8 cellular contexts compared by ENCODE assay signal in the genomic region with DNA sequence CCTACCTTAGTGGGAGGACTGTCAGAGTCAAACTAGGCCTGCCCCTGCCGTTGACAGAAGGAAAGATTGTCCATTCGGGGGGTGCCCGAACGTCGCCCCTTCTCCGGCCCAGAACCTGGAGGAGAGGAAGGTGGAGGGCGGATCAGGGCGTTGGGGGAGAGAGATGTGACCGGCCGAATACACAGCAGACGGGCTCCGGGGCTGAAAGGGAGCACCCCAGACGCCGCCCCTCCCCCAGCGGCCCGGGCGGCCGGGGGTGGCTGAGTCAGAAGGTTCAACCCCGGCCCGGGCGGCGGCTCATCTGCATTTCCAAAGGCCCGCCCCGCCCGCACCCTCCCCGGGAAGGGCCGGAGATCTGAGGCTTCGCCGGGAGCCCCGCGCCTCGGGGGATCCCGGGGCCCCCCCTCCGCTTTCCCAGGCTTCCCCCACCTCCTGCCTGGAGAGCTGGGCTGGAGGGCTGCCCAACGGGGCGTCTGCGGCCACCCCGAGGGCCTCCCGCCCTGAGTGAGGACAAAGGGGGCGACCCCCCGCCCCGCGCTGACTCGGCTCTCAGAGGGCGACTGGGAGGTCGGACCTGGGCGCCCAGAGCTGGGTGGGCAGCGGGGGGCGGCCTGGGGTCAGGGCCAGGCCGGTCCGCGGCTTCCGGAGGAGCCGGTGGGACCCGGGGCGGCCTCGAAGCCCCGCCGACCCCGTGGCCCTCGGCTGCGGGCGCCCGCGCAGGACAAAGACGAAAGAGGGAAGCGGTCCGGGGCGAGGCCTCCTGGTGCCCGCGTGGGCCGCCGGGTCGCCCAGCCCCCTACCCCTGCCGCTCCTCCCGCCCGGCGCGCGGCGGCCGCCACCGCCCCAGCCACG. TPM values are rescaled to one million over a fixed set of nuclear protein-coding genes. Genes with fewer than 3 reads are reported as not detected.
DNase-seq lines count a peak whose midpoint lies in the region; ATAC-seq and TF ChIP-seq lines count a peak whose summit lies in the region.

No MANE protein-coding gene starts in this region.

- H3K4me3 ChIP-seq in SJSA1 = peak overlapping the region; percentile 53
- H3K4me3 ChIP-seq in upper lobe of left lung = peak overlapping the region; percentile 23 to 85 (median 72)

- H3K9me3 ChIP-seq in SJSA1 (replicated peaks) (no peaks in the 10 kb centered on the region), upper lobe of left lung (no peaks in the 10 kb centered on the region)

- H3K27ac ChIP-seq in SJSA1 (peak overlapping the region; percentile 99), upper lobe of left lung (peak overlapping the region; percentile 96 to 100 (median 98))

- H3K27me3 Mint-ChIP-seq in activated naive CD8-positive, alpha-beta T cell treated with anti-CD3 and anti-CD28 coated beads for 36 hours = no peaks in the 10 kb centered on the region
- H3K27me3 Mint-ChIP-seq in glutamatergic neuron (ENCODE audit: unreplicated experiment) = peaks cover 49% of the 10 kb centered on the region

- H3K36me3 ChIP-seq in SJSA1 = peaks cover 42% of the 10 kb centered on the region
- peaks cover 0 to 13% (median 11%) of the 10 kb centered on the region in 4 donors for H3K36me3 ChIP-seq in upper lobe of left lung

- TF ChIP-seq RAD21 in Ishikawa (IDR thresholded peaks at IDR 0.05; ENCODE audit: low read depth) = no peak

- peak; percentile 35 to 52 for DNase-seq in NCI-H524 (lab: John Stamatoyannopoulos, UW)
- no peak for DNase-seq in NCI-H524 treated with DMSO at 0.1 percent for 48 hours (lab: John Stamatoyannopoulos, UW)
- DNase-seq in SJSA1 (ENCODE audit: low read depth in 1 of 2, low spot score in 2 of 2) = peak; percentile 93 to 95
- DNase-seq in activated naive CD8-positive, alpha-beta T cell treated with anti-CD3 and anti-CD28 coated beads for 36 hours = peak; percentile 88
- DNase-seq in glutamatergic neuron = peak; percentile 89
- peak; percentile 58 for DNase-seq in occipital lobe (lab: John Stamatoyannopoulos, UW)
- DNase-seq in upper lobe of left lung = peak; percentile 93 to 97

- H3K27me3 ChIP-seq in SJSA1 (replicated peaks) = no peaks in the 10 kb centered on the region
- no peaks in the 10 kb centered on the region for H3K27me3 ChIP-seq in upper lobe of left lung

- WGBS in upper lobe of left lung, 2 donors = 0 to 1% methylated on average over 9 to 16 of the region's 84 CpGs

- TF ChIP-seq EP300 in Ishikawa (IDR thresholded peaks at IDR 0.05; ENCODE audit: borderline replicate concordance) = 0 out of 2 replicates have a peak, but pooled peaks have one; percentile 20
- no peak for TF ChIP-seq EP300 in upper lobe of left lung (IDR thresholded peaks at IDR 0.05)

- H3K27ac Mint-ChIP-seq in activated naive CD8-positive, alpha-beta T cell treated with anti-CD3 and anti-CD28 coated beads for 36 hours = peak overlapping the region; percentile 92
- H3K27ac Mint-ChIP-seq in glutamatergic neuron (ENCODE audit: unreplicated experiment) = peak overlapping the region; percentile 98

- peak overlapping the region; percentile 86 for H3K4me3 Mint-ChIP-seq in activated naive CD8-positive, alpha-beta T cell treated with anti-CD3 and anti-CD28 coated beads for 36 hours
- H3K4me3 Mint-ChIP-seq in glutamatergic neuron (ENCODE audit: unreplicated experiment) = peak overlapping the region; percentile 91

- TF ChIP-seq CTCF in glutamatergic neuron (IDR thresholded peaks at IDR 0.05; ENCODE audit: partially characterized antibody, unreplicated experiment) (peak; percentile 25), upper lobe of left lung (IDR thresholded peaks at IDR 0.05) (no peak)

- TF ChIP-seq POLR2A in upper lobe of left lung (IDR thresholded peaks at IDR 0.05) = peak; percentile 35 to 89 (median 81)

- H3K4me1 ChIP-seq in SJSA1 (replicated peaks) (peaks cover 49% of the 10 kb centered on the region), upper lobe of left lung (peaks cover 42 to 49% (median 44%) of the 10 kb centered on the region in 4 donors)

- no peaks in the 10 kb centered on the region for H3K9me3 Mint-ChIP-seq in activated naive CD8-positive, alpha-beta T cell treated with anti-CD3 and anti-CD28 coated beads for 36 hours
- peaks cover 49% of the 10 kb centered on the region for H3K9me3 Mint-ChIP-seq in glutamatergic neuron (ENCODE audit: unreplicated experiment)

- peaks cover 20% of the 10 kb centered on the region for H3K36me3 Mint-ChIP-seq in activated naive CD8-positive, alpha-beta T cell treated with anti-CD3 and anti-CD28 coated beads for 36 hours
- peaks cover 9% of the 10 kb centered on the region for H3K36me3 Mint-ChIP-seq in glutamatergic neuron (ENCODE audit: unreplicated experiment)

- peak; percentile 69 to 82 for ATAC-seq in upper lobe of left lung (ENCODE audit: low FRiP score in 2 of 2)

- peaks cover 35% of the 10 kb centered on the region for H3K4me1 Mint-ChIP-seq in activated naive CD8-positive, alpha-beta T cell treated with anti-CD3 and anti-CD28 coated beads for 36 hours
- H3K4me1 Mint-ChIP-seq in glutamatergic neuron (ENCODE audit: low read depth, unreplicated experiment) = peaks cover 15% of the 10 kb centered on the region

TF ChIP-seq in Ishikawa, 13 proteins besides CTCF, POLR2A, EP300 and RAD21:
- TF ChIP-seq REST (IDR thresholded peaks at IDR 0.05; ENCODE audit: low read depth) = no peak
- TF ChIP-seq TAF1 (IDR thresholded peaks at IDR 0.05; ENCODE audit: low read depth) = peak; percentile 9; the same call in 1 of the 2 replicates
- TF ChIP-seq ZBTB7A (IDR thresholded peaks at IDR 0.05; ENCODE audit: low read depth) = 0 out of 2 replicates have a peak, but pooled peaks have one; percentile 78
- no peak for TF ChIP-seq USF1 (IDR thresholded peaks at IDR 0.05)
- 0 out of 2 replicates have a peak, but pooled peaks have one; percentile 3 for TF ChIP-seq TEAD4 (IDR thresholded peaks at IDR 0.05)
- peak; percentile 55; the same call in 1 of the 2 replicates for TF ChIP-seq TCF12 (IDR thresholded peaks at IDR 0.05; ENCODE audit: low read depth)
- no peak for TF ChIP-seq YY1 (IDR thresholded peaks at IDR 0.05; ENCODE audit: low read depth)
- no peak for TF ChIP-seq CEBPB (IDR thresholded peaks at IDR 0.05)
- no peak for TF ChIP-seq MAX (IDR thresholded peaks at IDR 0.05)
- TF ChIP-seq FOXM1 (IDR thresholded peaks at IDR 0.05; ENCODE audit: borderline replicate concordance, low read depth) = 0 out of 2 replicates have a peak, but pooled peaks have one; percentile 17
- no peak for TF ChIP-seq NFIC (IDR thresholded peaks at IDR 0.05)
- TF ChIP-seq CREB1 (IDR thresholded peaks at IDR 0.05; ENCODE audit: low read depth) = no peak
- TF ChIP-seq EGR1 (IDR thresholded peaks at IDR 0.05) = peak; percentile 44; the same call in 1 of the 2 replicates
TF ChIP-seq in Ishikawa: peak in this region for 6.

RNA-seq across cellular contexts. Expression of gene SETD1B, which starts 3.7 kb away (rescaled TPM):
- 1.3 and 1.7 TPM in 2 replicates for total RNA-seq in SJSA1 (2014; rRNA removed; shearing (Covaris generic))
- total RNA-seq in activated naive CD8-positive, alpha-beta T cell treated with anti-CD3 and anti-CD28 coated beads for 36 hours = 10 to 100 TPM; 15.0 to 15.6 TPM
- 35.0 TPM for total RNA-seq in glutamatergic neuron (ENCODE audit: unreplicated experiment)
- total RNA-seq in occipital lobe = 2.3 TPM
- total RNA-seq in upper lobe of left lung = 10 to 100 TPM in 5 of 6 donors, 1 to 10 TPM in 1; 9.3 to 47.1 (median 20.4) TPM

RNA-seq across cellular contexts. Expression of gene RHOF, which starts 6.6 kb away (rescaled TPM):
- 1.6 and 4.0 TPM in 2 replicates for total RNA-seq in SJSA1 (2014; rRNA removed; shearing (Covaris generic))
- 10 to 100 TPM; 78.6 to 85.5 TPM for total RNA-seq in activated naive CD8-positive, alpha-beta T cell treated with anti-CD3 and anti-CD28 coated beads for 36 hours
- total RNA-seq in glutamatergic neuron (ENCODE audit: unreplicated experiment) (31.1 TPM), occipital lobe (14.5 TPM), upper lobe of left lung (100 to 1,000 TPM in 2 of 6 donors, 10 to 100 TPM in 4; 33.5 to 145 (median 45.5) TPM)

RNA-seq across cellular contexts. Expression of gene HPD, which starts 58.6 kb away (rescaled TPM):
- 0.11 TPM in 1 of 2 replicates, not detected in the other for total RNA-seq in SJSA1 (2014; rRNA removed; shearing (Covaris generic))
- not detected for total RNA-seq in activated naive CD8-positive, alpha-beta T cell treated with anti-CD3 and anti-CD28 coated beads for 36 hours
- total RNA-seq in glutamatergic neuron (ENCODE audit: unreplicated experiment) = not detected
- total RNA-seq in occipital lobe = not detected
- 1 to 10 TPM in 5 of 6 donors, not detected in 1; 1.1 to 7.3 (median 1.7) TPM for total RNA-seq in upper lobe of left lung
